ENCODE assay signal across 1 cellular context in genomic region chr7:20299145-20299544, GRCh38.
TF ChIP-seq lines count a peak whose summit lies in the region.

No MANE protein-coding gene starts in this region.

TF ChIP-seq in SK-N-SH, 30 proteins besides CTCF, POLR2A, EP300 and RAD21 (continued from another document):
- peak; percentile 42; the same call in 1 of the 2 replicates for TF ChIP-seq PBX3 (IDR thresholded peaks at IDR 0.05)
- no peak for TF ChIP-seq GATA2 (CRISPR knock-in tag; IDR thresholded peaks at IDR 0.05)
- no peak for TF ChIP-seq TAF1 (IDR thresholded peaks at IDR 0.05; ENCODE audit: borderline replicate concordance, low read depth, low read length)
- TF ChIP-seq POLR2AphosphoS5 (IDR thresholded peaks at IDR 0.05; ENCODE audit: low read depth, low read length), result no peak
- TF ChIP-seq NFIC (IDR thresholded peaks at IDR 0.05; ENCODE audit: borderline replicate concordance), result peak; percentile 41; the same call in 1 of the 2 replicates
- no peak for TF ChIP-seq TEAD4 (IDR thresholded peaks at IDR 0.05; ENCODE audit: borderline replicate concordance, insufficient read depth)
- TF ChIP-seq TCF12 (IDR thresholded peaks at IDR 0.05), result peak; percentile 73
- TF ChIP-seq JUND (IDR thresholded peaks at IDR 0.05), result no peak
- no peak for TF ChIP-seq FOXM1 (IDR thresholded peaks at IDR 0.05; ENCODE audit: low read depth)
- TF ChIP-seq RFX5 (IDR thresholded peaks at IDR 0.05; ENCODE audit: low read length), result no peak
TF ChIP-seq in SK-N-SH: peak in this region for 3.
